Comparison of ENCODE assay signal across 8 cellular contexts in genomic region chr7:13989138-13989943, GRCh38.
A peak's percentile ranks its signal among the peaks of the same experiment; 100 is the strongest.
DNase-seq lines count a peak whose midpoint lies in the region; ATAC-seq and TF ChIP-seq lines count a peak whose summit lies in the region.

Gene ETV1, minus strand, starts transcription at chr7:13989666. Its CDS starts 614 bp downstream, at chr7:13989052.

- peak within 1 kb of the TSS; percentile 69 for H3K27ac ChIP-seq in HEK293 (ENCODE audit: extremely low read depth, low read depth, low read length)
- peak within 1 kb of the TSS; percentile 59 for H3K27ac ChIP-seq in brain microvascular endothelial cell

- H3K36me3 ChIP-seq in HEK293 (ENCODE audit: control insufficient read depth in 2 of 2, insufficient read depth in 1 of 2, low read length in 2 of 2) (no peaks in the 10 kb centered on the region), brain microvascular endothelial cell (replicated peaks) (no peaks in the 10 kb centered on the region)

- H3K4me3 ChIP-seq in HEK293 (ENCODE audit: low read depth, low read length) (peak within 1 kb of the TSS; percentile 65), brain microvascular endothelial cell (ENCODE audit: low read depth, low read length) (peak within 1 kb of the TSS; percentile 88), iPS-11a (ENCODE audit: low read depth, low read length) (peak within 1 kb of the TSS; percentile 48), retinal pigment epithelial cell (ENCODE audit: low read length) (peak within 1 kb of the TSS; percentile 90)

- 0 out of 2 replicates have a peak, but pooled peaks cover 3% of the 10 kb centered on the region for H3K4me1 ChIP-seq in HEK293 (ENCODE audit: control insufficient read depth, insufficient read depth, low read length)

- TF ChIP-seq CTCF in HEK293 (tag by site-specific recombination; IDR thresholded peaks at IDR 0.05) (0 out of 2 replicates have a peak, but pooled peaks have one; percentile 7), brain microvascular endothelial cell (IDR thresholded peaks at IDR 0.05; ENCODE audit: low read depth, low read length, missing control alignments) (peak; percentile 57), retinal pigment epithelial cell (conservative IDR thresholded peaks at IDR 0.05; ENCODE audit: low read depth, low read length) (peak; percentile 44)

- in situ Hi-C loops in brain microvascular endothelial cell (cut with HindIII; ENCODE audit: low pct_ligation_motif_present, low sequenced_read_pairs): no loop called here

- CTCF ChIA-PET in HEK293 (lab: Yijun Ruan, JAX): interaction anchor here (0.6 to 1.5 kb wide), 6 partner anchors 8 to 746 kb away, joined by 3 to 6 read pairs (median 4); no protein-coding TSS in a partner anchor

- POLR2A ChIA-PET in HEK293 (lab: Yijun Ruan, JAX): interaction anchor here (0.6 to 3.0 kb wide), 6 partner anchors 9 to 1412 kb away, joined by 3 to 14 read pairs (median 6); no protein-coding TSS in a partner anchor

- peak; percentile 67 for DNase-seq in AG08395 (ENCODE audit: low spot score)
- DNase-seq in NCI-H748 (lab: John Stamatoyannopoulos, UW; ENCODE audit: unreplicated experiment): peak; percentile 89
- DNase-seq in brain microvascular endothelial cell: peak; percentile 74
- DNase-seq in retinal pigment epithelial cell (ENCODE audit: low read depth): no peak

- ATAC-seq in GM21737 (IDR thresholded peaks at IDR 0.05; ENCODE audit: unreplicated experiment): no peak
- ATAC-seq in HG02759 (IDR thresholded peaks at IDR 0.05; ENCODE audit: unreplicated experiment): no peak

- H3K9me3 ChIP-seq in HEK293 (ENCODE audit: control insufficient read depth, insufficient read depth, low read depth, low read length): no peaks in the 10 kb centered on the region

- H3K27me3 ChIP-seq in brain microvascular endothelial cell (replicated peaks): no peaks in the 10 kb centered on the region

TF ChIP-seq in HEK293, 187 proteins besides CTCF, POLR2A, EP300 and RAD21 (continues in another document):
- TF ChIP-seq ZNF311 (tag by site-specific recombination; IDR thresholded peaks at IDR 0.05; ENCODE audit: borderline replicate concordance): no peak
- no peak for TF ChIP-seq ZNF658 (tag by site-specific recombination; IDR thresholded peaks at IDR 0.05)
- no peak for TF ChIP-seq ZBTB20 (tag by site-specific recombination; IDR thresholded peaks at IDR 0.05)
- TF ChIP-seq IKZF3 (tag by site-specific recombination; IDR thresholded peaks at IDR 0.05): peak; percentile 77; the same call in 1 of the 2 replicates
- no peak for TF ChIP-seq PRDM6 (tag by site-specific recombination; IDR thresholded peaks at IDR 0.05)
- TF ChIP-seq KLF17 (tag by site-specific recombination; IDR thresholded peaks at IDR 0.05): no peak
- no peak for TF ChIP-seq GLI2 (tag by site-specific recombination; IDR thresholded peaks at IDR 0.05; ENCODE audit: borderline replicate concordance, low read depth)
- no peak for TF ChIP-seq ZNF776 (tag by site-specific recombination; IDR thresholded peaks at IDR 0.05; ENCODE audit: borderline replicate concordance)
- no peak for TF ChIP-seq ZNF140 (tag by site-specific recombination; IDR thresholded peaks at IDR 0.05)
- no peak for TF ChIP-seq ZNF146 (tag by site-specific recombination; IDR thresholded peaks at IDR 0.05)
- TF ChIP-seq ZNF660 (tag by site-specific recombination; IDR thresholded peaks at IDR 0.05): no peak
- TF ChIP-seq ZNF18 (tag by site-specific recombination; IDR thresholded peaks at IDR 0.05): no peak
- no peak for TF ChIP-seq ZSCAN16 (tag by site-specific recombination; IDR thresholded peaks at IDR 0.05)
- no peak for TF ChIP-seq HOXA7 (CRISPR knock-in tag; IDR thresholded peaks at IDR 0.05; ENCODE audit: borderline replicate concordance)
- TF ChIP-seq SCRT2 (tag by site-specific recombination; IDR thresholded peaks at IDR 0.05): no peak
- TF ChIP-seq ZSCAN4 (tag by site-specific recombination; IDR thresholded peaks at IDR 0.05): no peak
- TF ChIP-seq WT1 (tag by site-specific recombination; IDR thresholded peaks at IDR 0.05): no peak
- 0 out of 2 replicates have a peak, but pooled peaks have one; percentile 40 for TF ChIP-seq GLIS2 (tag by site-specific recombination; IDR thresholded peaks at IDR 0.05)
- TF ChIP-seq OVOL3 (tag by site-specific recombination; IDR thresholded peaks at IDR 0.05): no peak
- peak; percentile 80 for TF ChIP-seq ZNF341 (tag by site-specific recombination; IDR thresholded peaks at IDR 0.05; ENCODE audit: low read depth)
- no peak for TF ChIP-seq ZNF2 (tag by site-specific recombination; IDR thresholded peaks at IDR 0.05)
- TF ChIP-seq ZNF639 (tag by site-specific recombination; IDR thresholded peaks at IDR 0.05): no peak
- TF ChIP-seq ZNF48 (tag by site-specific recombination; IDR thresholded peaks at IDR 0.05): no peak
- no peak for TF ChIP-seq ZNF629 (tag by site-specific recombination; IDR thresholded peaks at IDR 0.05)

Comparison
In these comparisons a context has a peak if more than half of its experiments do, and no peak if none do; other contexts are left out.
1. CTCF ChIP-seq: peak in every context shown above with its lines; median percentile 57 in brain microvascular endothelial cell; 44 in retinal pigment epithelial cell; 7 in HEK293.